33 cellular contexts compared by ENCODE assay signal in genomic region chr1:54879872-54880271, GRCh38.
"Had no signal": no experiment of that assay in that cellular context is flagged by ENCODE, and none has a peak within 500 bp of the region (broad histone marks: within the 10 kb centered on the region; RNA-seq: fewer than 3 reads in every experiment).

No MANE protein-coding gene starts in this region.

- DNase-seq: colonic mucosa; effector memory CD4-positive, alpha-beta T cell; erythroblast; esophagus squamous epithelium; foreskin melanocyte; hypothalamus; immature natural killer cell; islet precursor cell; kidney glomerular epithelial cell; left ventricle myocardium superior; mesenchymal stem cell; mucosa of descending colon; naive B cell; stimulated activated CD4-positive, alpha-beta T cell treated with anti-CD3 and anti-CD28 coated beads, Interleukin-12 subunit alpha, Interleukin-12 subunit beta, amount 100 ng/mL, for 4 hours; stimulated activated CD4-positive, alpha-beta T cell treated with anti-CD3 and anti-CD28 coated beads, Interleukin-1b, Interleukin-23, amount 100 ng/mL, for 48 hours; stimulated activated CD4-positive, alpha-beta T cell treated with anti-CD3 and anti-CD28 coated beads, Interleukin-4, amount 100 ng/mL, for 1 hour; stimulated activated CD8-positive, alpha-beta memory T cell treated with anti-CD3 and anti-CD28 coated beads, Interleukin-4, amount 100 ng/mL, for 48 hours; stimulated activated naive CD4-positive, alpha-beta T cell; stimulated activated naive CD8-positive, alpha-beta T cell treated with anti-CD3 and anti-CD28 coated beads, Interleukin-15, amount 100 ng/mL, for 72 hours; transverse colon; upper lobe of right lung; uterus had no signal

- H3K4me3 ChIP-seq: colonic mucosa, esophagus squamous epithelium, lung, mucosa of descending colon, smooth muscle cell, suprapubic skin, transverse colon, upper lobe of right lung, uterus had no signal

- H3K27me3 Mint-ChIP-seq: dendritic cell treated with granulocyte-macrophage colony-stimulating factor and Interleukin-4, amounts not matched to agents 40 ng/mL and 50 ng/mL, for 4 days; natural killer cell treated with Interleukin-12 subunit alpha and Interleukin-12 subunit beta and Interleukin-15 and Interleukin-18, amount 100 ng/mL, for 72 hours; progenitor cell of endocrine pancreas; stimulated activated naive CD8-positive, alpha-beta T cell treated with anti-CD3 and anti-CD28 coated beads, Interleukin-15, amount 100 ng/mL, for 72 hours had no signal

- ATAC-seq: left ventricle myocardium superior; mucosa of descending colon; natural killer cell treated with Interleukin-12 subunit alpha and Interleukin-12 subunit beta and Interleukin-15 and Interleukin-18, amount 100 ng/mL, for 72 hours; sciatic nerve; stimulated activated naive CD8-positive, alpha-beta T cell treated with anti-CD3 and anti-CD28 coated beads, Interleukin-15, amount 100 ng/mL, for 72 hours; upper lobe of right lung had no signal

- H3K36me3 ChIP-seq: colonic mucosa, neutrophil, transverse colon, uterus had no signal

- H3K9me3 Mint-ChIP-seq: dendritic cell treated with granulocyte-macrophage colony-stimulating factor and Interleukin-4, amounts not matched to agents 40 ng/mL and 50 ng/mL, for 4 days; immature natural killer cell; natural killer cell treated with Interleukin-12 subunit alpha and Interleukin-12 subunit beta and Interleukin-15 and Interleukin-18, amount 100 ng/mL, for 72 hours; stimulated activated naive CD8-positive, alpha-beta T cell treated with anti-CD3 and anti-CD28 coated beads, Interleukin-15, amount 100 ng/mL, for 72 hours had no signal

- H3K27ac ChIP-seq: colonic mucosa, neutrophil, parathyroid adenoma, suprapubic skin, transverse colon, upper lobe of right lung, uterus had no signal

- H3K9ac ChIP-seq: parathyroid adenoma had no signal

- H2AFZ ChIP-seq: parathyroid adenoma had no signal

- H3K9me3 ChIP-seq: colonic mucosa, esophagus squamous epithelium, mucosa of descending colon, neutrophil, suprapubic skin, transverse colon, upper lobe of right lung, uterus had no signal

- H3K27me3 ChIP-seq: colonic mucosa, esophagus squamous epithelium, suprapubic skin, transverse colon, upper lobe of right lung, uterus had no signal

- H3K4me1 ChIP-seq: colonic mucosa, parathyroid adenoma, uterus had no signal

- H3K79me2 ChIP-seq: parathyroid adenoma had no signal

- H3K4me3 Mint-ChIP-seq: dendritic cell treated with granulocyte-macrophage colony-stimulating factor and Interleukin-4, amounts not matched to agents 40 ng/mL and 50 ng/mL, for 4 days; immature natural killer cell; mesothelial cell of epicardium; naive B cell; natural killer cell treated with Interleukin-12 subunit alpha and Interleukin-12 subunit beta and Interleukin-15 and Interleukin-18, amount 100 ng/mL, for 72 hours; neural crest cell; stimulated activated naive CD8-positive, alpha-beta T cell treated with anti-CD3 and anti-CD28 coated beads, Interleukin-15, amount 100 ng/mL, for 72 hours had no signal

- H3K27ac Mint-ChIP-seq: dendritic cell treated with granulocyte-macrophage colony-stimulating factor and Interleukin-4, amounts not matched to agents 40 ng/mL and 50 ng/mL, for 4 days; immature natural killer cell; mesothelial cell of epicardium; natural killer cell treated with Interleukin-12 subunit alpha and Interleukin-12 subunit beta and Interleukin-15 and Interleukin-18, amount 100 ng/mL, for 72 hours; progenitor cell of endocrine pancreas; stimulated activated naive CD8-positive, alpha-beta T cell treated with anti-CD3 and anti-CD28 coated beads, Interleukin-15, amount 100 ng/mL, for 72 hours had no signal

- H3K4me2 ChIP-seq: smooth muscle cell had no signal
